6 cellular contexts compared by ENCODE assay signal in the genomic region with DNA sequence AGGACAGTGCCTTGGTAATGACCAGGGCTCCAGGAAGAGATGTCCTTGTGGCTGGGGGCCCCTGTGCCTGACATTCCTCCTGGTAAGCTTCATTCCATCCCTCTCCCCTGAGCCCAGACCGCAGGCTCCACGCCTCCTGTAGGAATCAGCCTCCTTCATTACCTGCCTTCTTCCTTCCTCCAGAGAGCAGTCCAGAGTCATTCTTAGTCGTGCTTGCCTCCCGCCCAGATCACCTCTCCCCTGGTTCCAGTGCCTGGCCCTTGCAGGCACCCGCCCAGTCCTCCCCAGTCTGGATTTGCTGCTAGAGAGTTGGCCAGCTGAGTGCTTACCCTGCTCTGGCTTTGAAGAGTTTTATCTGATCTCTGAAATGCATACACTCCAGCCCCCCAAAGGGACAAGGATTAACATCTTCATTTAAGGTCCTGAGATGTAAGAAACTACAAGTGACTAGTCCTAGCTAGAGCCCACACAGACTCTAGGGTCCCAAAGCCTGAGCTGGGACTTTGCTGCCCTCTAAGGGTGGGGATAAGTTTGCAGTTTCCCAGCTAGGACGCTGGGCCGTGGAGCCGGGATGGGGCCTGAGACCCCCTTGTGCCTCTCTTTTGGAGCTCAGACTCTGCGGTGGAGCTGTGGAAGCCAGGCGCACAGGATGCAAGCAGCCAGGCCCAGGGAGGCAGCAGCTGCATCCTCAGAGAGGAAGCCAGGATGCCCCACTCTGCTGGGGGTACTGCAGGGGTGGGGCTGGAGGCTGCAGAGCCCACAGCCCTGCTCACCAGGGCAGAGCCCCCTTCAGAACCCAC. TPM values are rescaled to one million over a fixed set of nuclear protein-coding genes. Genes with fewer than 3 reads are reported as not detected.
DNase-seq lines count a peak whose midpoint lies in the region; ATAC-seq, FAIRE-seq and TF ChIP-seq lines count a peak whose summit lies in the region.

No MANE protein-coding gene starts in this region.

- H3K27ac ChIP-seq in A673 (ENCODE audit: low read depth, low read length, poor library complexity, severe bottlenecking) (no peak overlapping the region), upper lobe of right lung (no peak overlapping the region)

- DNase-seq in A673 (ENCODE audit: low spot score), result peak; percentile 79
- no peak for DNase-seq in HFFc6
- DNase-seq in activated CD4-positive, alpha-beta T cell treated with anti-CD3 and anti-CD28 coated beads, Interleukin-2, amount 50 U/mL, for 48 hours, result peak; percentile 42 to 48
- peak; percentile 76 for DNase-seq in iPS-NIHi11 (ENCODE audit: low spot score)
- no peak for DNase-seq in upper lobe of right lung
- no peak for DNase-seq in GM12892 (ENCODE audit: insufficient read length)

- no peaks in the 10 kb centered on the region for H3K27me3 Mint-ChIP-seq in HFFc6 (ENCODE audit: insufficient read depth)

- H3K36me3 ChIP-seq in A673 (ENCODE audit: insufficient read depth, low read length, poor library complexity, severe bottlenecking) (no peaks in the 10 kb centered on the region), upper lobe of right lung (peaks cover 3% of the 10 kb centered on the region)

- H3K4me1 ChIP-seq in A673 (ENCODE audit: insufficient read depth, low read length, poor library complexity, severe bottlenecking), result peaks cover 23% of the 10 kb centered on the region
- peaks cover 41% of the 10 kb centered on the region for H3K4me1 ChIP-seq in upper lobe of right lung

- POLR2A ChIA-PET in A673 (lab: Charles Lee; ENCODE audit: low non-redundant PET), result interaction anchor here (0.6 to 0.7 kb wide), 2 partner anchors 47 to 103 kb away, joined by 4 to 5 read pairs; no protein-coding TSS in a partner anchor

- no peak for TF ChIP-seq POLR2A in GM12892 (IDR thresholded peaks at IDR 0.05; ENCODE audit: low read depth, low read length)

- H3K27ac Mint-ChIP-seq in HFFc6, result peak overlapping the region; percentile 7; the same call in 1 of the 2 replicates

- H3K4me3 ChIP-seq in A673 (ENCODE audit: low read depth, low read length, poor library complexity, severe bottlenecking) (no peak overlapping the region), upper lobe of right lung (no peak overlapping the region)

- H3K4me1 Mint-ChIP-seq in HFFc6 (ENCODE audit: low read depth), result peaks cover 40% of the 10 kb centered on the region

- H3K36me3 Mint-ChIP-seq in HFFc6 (ENCODE audit: low read depth), result no peaks in the 10 kb centered on the region

- FAIRE-seq in GM12892 (lab: Jason Lieb, UNC), result no peak

- H3K4me3 Mint-ChIP-seq in HFFc6, result no peak overlapping the region

- BruUV-seq in A673 (replicated peaks; lab: Mats Ljungman, UMichigan), result no TSS peak

- H3K27me3 ChIP-seq in A673 (replicated peaks; ENCODE audit: insufficient read depth, low read depth, low read length, poor library complexity) (no peaks in the 10 kb centered on the region), upper lobe of right lung (no peaks in the 10 kb centered on the region)

- H3K9me3 ChIP-seq in A673 (ENCODE audit: low read depth, low read length, poor library complexity, severe bottlenecking) (no peaks in the 10 kb centered on the region), upper lobe of right lung (no peaks in the 10 kb centered on the region)

- peak; percentile 87 for TF ChIP-seq CTCF in A673 (conservative IDR thresholded peaks at IDR 0.05; ENCODE audit: low read depth, low read length)
- TF ChIP-seq CTCF in HFFc6 (IDR thresholded peaks at IDR 0.05), result peak; percentile 79
- TF ChIP-seq CTCF in upper lobe of right lung (IDR thresholded peaks at IDR 0.05), result peak; percentile 57

- H3K9me3 Mint-ChIP-seq in HFFc6, result no peaks in the 10 kb centered on the region

- intact Hi-C loops in A673 (cut with micrococcal nuclease; ENCODE audit: unreplicated experiment) (loop anchor here (1.0 to 2.0 kb wide), 3 partner anchors 10 to 95 kb away; partner anchors contain the start of gene ARFGAP2), upper lobe of right lung (cut with DNase I) (no loop called here)

- peak; percentile 69 for ATAC-seq in upper lobe of right lung

- CTCF ChIA-PET in A673 (lab: Charles Lee), result interaction anchor here (0.6 to 2.2 kb wide), 14 partner anchors 10 to 294 kb away, joined by 3 to 11 read pairs (median 4); partner anchors contain the start of genes ACP2, ARFGAP2 and DDB2

RNA-seq across cellular contexts. Expression of gene NR1H3, which starts 1.6 kb away (rescaled TPM):
- total RNA-seq in A673 (2021) (14.5 and 19.5 TPM in 2 replicates), upper lobe of right lung (44.1 TPM)
- total RNA-seq in HFFc6 (2021; fragmentation: NEBNext Ultra II Directional; extraction: Animal tissue kit (Norgen Biotek cat#: 25700)), result 10 to 100 TPM in 2 of 6 experiments, 1 to 10 TPM in 4; 5.4 to 11.2 (median 9.2) TPM
- 3.0 TPM for polyA plus RNA-seq in GM12892 (2012; ENCODE audit: missing spikeins)

RNA-seq across cellular contexts. Expression of gene MADD, which starts 10.6 kb away (rescaled TPM):
- total RNA-seq in A673 (2021) (132 and 133 TPM in 2 replicates), upper lobe of right lung (50.1 TPM)
- 10 to 100 TPM; 22.4 to 30.5 (median 25.2) TPM for total RNA-seq in HFFc6 (2021; fragmentation: NEBNext Ultra II Directional; extraction: Animal tissue kit (Norgen Biotek cat#: 25700))
- polyA plus RNA-seq in GM12892 (2012; ENCODE audit: missing spikeins), result 12.3 TPM

RNA-seq across cellular contexts. Expression of gene ACP2, which starts 10.8 kb away (rescaled TPM):
- total RNA-seq in A673 (2021) (63.3 and 68.1 TPM in 2 replicates), upper lobe of right lung (31.6 TPM)
- 10 to 100 TPM; 33.4 to 37.4 (median 36.1) TPM for total RNA-seq in HFFc6 (2021; fragmentation: NEBNext Ultra II Directional; extraction: Animal tissue kit (Norgen Biotek cat#: 25700))
- 7.1 TPM for polyA plus RNA-seq in GM12892 (2012; ENCODE audit: missing spikeins)

RNA-seq across cellular contexts. Expression of gene DDB2, which starts 44.6 kb away (rescaled TPM):
- 71.4 and 96.9 TPM in 2 replicates for total RNA-seq in A673 (2021)
- 10 to 100 TPM; 23.6 to 38.7 (median 33.7) TPM for total RNA-seq in HFFc6 (2021; fragmentation: NEBNext Ultra II Directional; extraction: Animal tissue kit (Norgen Biotek cat#: 25700))
- 49.6 TPM for total RNA-seq in upper lobe of right lung
- 130 TPM for polyA plus RNA-seq in GM12892 (2012; ENCODE audit: missing spikeins)

Comparison
In these comparisons a context has a peak if more than half of its experiments do, and no peak if none do; other contexts are left out.
1. DNase-seq: peak in A673 (single experiment), activated CD4-positive, alpha-beta T cell treated with anti-CD3 and anti-CD28 coated beads, Interleukin-2, amount 50 U/mL, for 48 hours (2 of 2) and iPS-NIHi11 (single experiment); none in HFFc6 (single experiment), upper lobe of right lung (single experiment) and GM12892 (single experiment).
2. Peak in every context shown above with its lines, with median percentiles within 50 percentile points of each other: CTCF ChIP-seq.